In the genomic region with DNA sequence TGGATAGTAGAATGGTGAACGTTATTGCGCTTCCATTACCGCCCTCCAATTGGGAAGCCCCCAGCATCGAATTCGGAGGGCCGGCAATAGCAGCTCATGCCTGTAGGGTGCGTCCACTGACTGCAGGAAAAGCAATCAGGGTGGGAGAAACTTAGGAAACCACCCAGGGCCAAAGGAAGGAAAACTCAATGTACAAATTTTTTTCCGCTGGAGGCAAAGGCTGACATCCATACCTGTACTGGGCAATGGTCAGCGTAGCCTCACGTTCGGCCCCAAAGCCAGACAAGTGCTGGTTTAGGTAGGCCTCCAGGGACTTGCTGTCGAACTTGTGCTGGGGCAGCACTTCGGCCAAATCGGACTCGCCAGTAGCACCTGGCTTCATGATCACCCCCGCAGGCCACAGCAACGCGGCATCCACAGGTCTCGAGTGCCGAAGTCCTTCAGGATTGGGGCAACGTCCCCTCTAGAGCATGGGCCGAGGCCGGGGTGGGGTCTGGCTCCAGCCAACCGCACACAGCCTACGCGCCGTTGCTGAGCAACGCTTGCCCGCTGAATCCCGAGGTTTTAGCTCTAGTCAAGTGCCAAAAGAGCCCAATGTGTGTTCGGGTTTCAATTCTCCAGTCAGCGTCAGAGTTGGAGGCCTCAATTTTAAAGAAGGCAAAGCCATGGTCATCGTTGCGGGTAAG, we compare ENCODE assay signal across 8 cellular contexts. TPM values are rescaled to one million over a fixed set of nuclear protein-coding genes. Genes with fewer than 3 reads are reported as not detected.
DNase-seq lines count a peak whose midpoint lies in the region; ATAC-seq, FAIRE-seq and TF ChIP-seq lines count a peak whose summit lies in the region.

A gene with protein sequence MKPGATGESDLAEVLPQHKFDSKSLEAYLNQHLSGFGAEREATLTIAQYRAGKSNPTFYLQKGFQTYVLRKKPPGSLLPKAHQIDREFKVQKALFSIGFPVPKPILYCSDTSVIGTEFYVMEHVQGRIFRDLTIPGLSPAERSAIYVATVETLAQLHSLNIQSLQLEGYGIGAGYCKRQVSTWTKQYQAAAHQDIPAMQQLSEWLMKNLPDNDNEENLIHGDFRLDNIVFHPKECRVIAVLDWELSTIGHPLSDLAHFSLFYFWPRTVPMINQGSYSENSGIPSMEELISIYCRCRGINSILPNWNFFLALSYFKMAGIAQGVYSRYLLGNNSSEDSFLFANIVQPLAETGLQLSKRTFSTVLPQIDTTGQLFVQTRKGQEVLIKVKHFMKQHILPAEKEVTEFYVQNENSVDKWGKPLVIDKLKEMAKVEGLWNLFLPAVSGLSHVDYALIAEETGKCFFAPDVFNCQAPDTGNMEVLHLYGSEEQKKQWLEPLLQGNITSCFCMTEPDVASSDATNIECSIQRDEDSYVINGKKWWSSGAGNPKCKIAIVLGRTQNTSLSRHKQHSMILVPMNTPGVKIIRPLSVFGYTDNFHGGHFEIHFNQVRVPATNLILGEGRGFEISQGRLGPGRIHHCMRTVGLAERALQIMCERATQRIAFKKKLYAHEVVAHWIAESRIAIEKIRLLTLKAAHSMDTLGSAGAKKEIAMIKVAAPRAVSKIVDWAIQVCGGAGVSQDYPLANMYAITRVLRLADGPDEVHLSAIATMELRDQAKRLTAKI (minus strand): TSS at position 440 of the 686 bp plus-strand sequence. CDS start 58 bp downstream, at position 382.

- H3K9ac ChIP-seq in stomach smooth muscle (ENCODE audit: low read length in 2 of 2), result peak within 1 kb of the TSS; percentile 88 to 94

- H3K9me3 ChIP-seq in stomach smooth muscle (ENCODE audit: control insufficient read depth in 2 of 2, low read length in 2 of 2), result no peaks in the 10 kb centered on the region

- DNase-seq in D721Med (ENCODE audit: insufficient read length, low spot score) (peak; percentile 29), NCI-H774 (lab: John Stamatoyannopoulos, UW) (peak; percentile 68), activated T-cell treated with anti-CD3 and anti-CD28 coated beads for 48 hours (ENCODE audit: low read depth) (peak; percentile 20), mucosa of gallbladder (ENCODE audit: low spot score) (peak; percentile 63)

- TF ChIP-seq CTCF in D721Med (IDR thresholded peaks at IDR 0.05; ENCODE audit: insufficient read depth, missing control alignments), result peak; percentile 58

- peak within 1 kb of the TSS; percentile 94 for H3K4me3 ChIP-seq in stomach smooth muscle (ENCODE audit: low read length in 2 of 2)

- peaks cover 0 to 2% of the 10 kb centered on the region in 2 donors for H3K36me3 ChIP-seq in stomach smooth muscle (ENCODE audit: control insufficient read depth in 2 of 2, insufficient read depth in 2 of 2, low read length in 2 of 2)

- peak; percentile 58 for ATAC-seq in GM19397 (IDR thresholded peaks at IDR 0.05; ENCODE audit: unreplicated experiment)
- peak; percentile 33 for ATAC-seq in HG03469 (IDR thresholded peaks at IDR 0.05; ENCODE audit: unreplicated experiment)
- ATAC-seq in esophagus mucosa, result peak; percentile 71

- FAIRE-seq in D721Med (lab: Jason Lieb, UNC), result no peak

- H3K27ac ChIP-seq in stomach smooth muscle (ENCODE audit: low read length), result peak within 1 kb of the TSS; percentile 91

- no peaks in the 10 kb centered on the region for H3K27me3 ChIP-seq in stomach smooth muscle (ENCODE audit: control insufficient read depth in 1 of 2, insufficient read depth in 2 of 2, low read length in 2 of 2)

- H3K4me1 ChIP-seq in stomach smooth muscle (ENCODE audit: control insufficient read depth, insufficient read depth, low read length), result peaks cover 11% of the 10 kb centered on the region

RNA-seq across cellular contexts. Expression of the gene that starts here (rescaled TPM):
- total RNA-seq in esophagus mucosa, result 8.1 TPM
- 29.9 TPM for total RNA-seq in mucosa of gallbladder

Comparison
In these comparisons a context has a peak if more than half of its experiments do, and no peak if none do; other contexts are left out.
1. Peak in every context shown above with its lines: DNase-seq, ATAC-seq, H3K4me3 ChIP-seq and H3K27ac ChIP-seq.